In the genomic region with DNA sequence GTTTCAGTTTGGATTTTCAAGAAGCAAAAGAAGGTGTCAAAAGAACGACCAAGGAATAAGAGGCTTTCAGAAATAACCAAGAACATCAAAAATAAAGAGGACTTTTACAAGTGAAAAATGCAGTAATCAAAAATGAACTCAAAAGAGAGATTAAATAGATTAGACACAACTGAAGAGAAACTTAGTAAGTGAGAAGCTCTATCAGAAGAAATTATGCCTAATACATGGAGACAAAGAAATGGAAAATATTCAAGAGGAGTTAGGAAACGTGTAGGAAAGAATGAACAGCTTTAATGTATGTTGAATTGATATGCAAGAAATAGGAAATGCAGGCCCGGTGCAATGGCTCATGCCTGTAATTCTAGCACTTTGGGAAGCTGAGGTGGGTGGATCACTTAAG, we compare ENCODE assay signal across 28 cellular contexts.
"Had no signal": no experiment of that assay in that cellular context is flagged by ENCODE, and none has a peak within 500 bp of the region (broad histone marks: within the 10 kb centered on the region; RNA-seq: fewer than 3 reads in every experiment).

No MANE protein-coding gene starts in this region.

- H3K4me3 ChIP-seq: pancreas, psoas muscle, skin epidermis, smooth muscle cell, spleen, suprapubic skin, testis, tibial artery, transverse colon, upper lobe of right lung, uterus had no signal

- H3K36me3 ChIP-seq: neutrophil, pancreas, spleen, suprapubic skin, tibial artery, transverse colon, upper lobe of right lung, uterus had no signal

- ATAC-seq: natural killer cell treated with Interleukin-12 subunit alpha and Interleukin-12 subunit beta and Interleukin-15 and Interleukin-18, amount 100 ng/mL, for 72 hours; pancreas; psoas muscle; right cardiac atrium; sciatic nerve; stimulated activated memory B cell treated with anti-CD40 and anti-IgM and Interleukin-4, amounts not matched to agents 10 μg/mL and 1 μg/mL and 100 μg/mL, for 72 hours; stimulated activated naive CD8-positive, alpha-beta T cell treated with anti-CD3 and anti-CD28 coated beads, Interleukin-15, amount 100 ng/mL, for 72 hours; stimulated activated naive CD8-positive, alpha-beta T cell treated with anti-CD3 and anti-CD28 coated beads, Interleukin-15, Interleukin-2, amounts not matched to agents 100 U/mL and 50 U/mL, for 24 hours; upper lobe of right lung had no signal

- H3K27ac ChIP-seq: neutrophil, pancreas, psoas muscle, skin epidermis, spleen, suprapubic skin, testis, tibial artery, transverse colon, upper lobe of right lung, uterus had no signal

- H3K4me2 ChIP-seq: smooth muscle cell had no signal

- H3K27me3 ChIP-seq: pancreas, testis, tibial artery, transverse colon, upper lobe of right lung, uterus had no signal

- H3K4me1 ChIP-seq: pancreas, psoas muscle, suprapubic skin, testis, tibial artery, transverse colon, upper lobe of right lung, uterus had no signal

- FAIRE-seq: pancreas had no signal

- DNase-seq: naive thymus-derived CD8-positive, alpha-beta T cell; nephron progenitor cell; nucleus accumbens; pancreas; psoas muscle; right cardiac atrium; spleen; stimulated activated CD4-positive, alpha-beta T cell treated with anti-CD3 and anti-CD28 coated beads, Interleukin-12 subunit alpha, Interleukin-12 subunit beta, amount 100 ng/mL, for 4 hours; stimulated activated CD4-positive, alpha-beta T cell treated with anti-CD3 and anti-CD28 coated beads, Interleukin-1b, Interleukin-23, amount 100 ng/mL, for 48 hours; stimulated activated CD4-positive, alpha-beta T cell treated with anti-CD3 and anti-CD28 coated beads, Interleukin-4, amount 100 ng/mL, for 1 hour; stimulated activated CD4-positive, alpha-beta T cell treated with anti-CD3 and anti-CD28 coated beads, Interleukin-4, amount 100 ng/mL, for 4 hours; stimulated activated CD8-positive, alpha-beta memory T cell treated with anti-CD3 and anti-CD28 coated beads, Interleukin-4, amount 100 ng/mL, for 48 hours; stimulated activated naive CD4-positive, alpha-beta T cell; stimulated activated naive CD8-positive, alpha-beta T cell treated with anti-CD3 and anti-CD28 coated beads, Interleukin-15, amount 100 ng/mL, for 72 hours; stimulated activated naive CD8-positive, alpha-beta T cell treated with anti-CD3 and anti-CD28 coated beads, Interleukin-15, Interleukin-2, amounts not matched to agents 100 U/mL and 50 U/mL, for 24 hours; substantia nigra; testis; tibial artery; transverse colon; upper lobe of right lung; uterus had no signal

- H3K9me3 ChIP-seq: neutrophil, pancreas, psoas muscle, suprapubic skin, testis, tibial artery, transverse colon, upper lobe of right lung, uterus had no signal
